Comparison of ENCODE assay signal across 9 cellular contexts in the genomic region with DNA sequence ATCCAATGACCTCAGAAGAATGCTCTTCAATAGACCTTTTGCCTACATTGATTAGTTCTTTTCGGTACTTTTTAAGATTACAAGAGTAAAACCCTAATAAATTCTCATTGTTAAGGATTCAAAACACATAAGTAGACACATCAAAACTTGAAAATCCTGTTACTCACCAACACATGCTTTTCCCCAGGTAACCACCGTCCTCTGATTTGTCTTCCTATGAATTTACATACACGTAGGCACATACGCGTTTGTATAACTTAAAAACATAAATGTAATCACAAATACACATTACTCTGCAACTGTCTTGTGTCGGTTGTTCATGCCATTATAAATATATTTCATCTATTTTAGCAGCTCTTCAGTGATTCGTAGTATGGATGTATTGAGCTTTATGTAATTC. TPM values are rescaled to one million over a fixed set of nuclear protein-coding genes. Genes with fewer than 3 reads are reported as not detected.
DNase-seq lines count a peak whose midpoint lies in the region; ATAC-seq, FAIRE-seq and TF ChIP-seq lines count a peak whose summit lies in the region.
"Had no signal": no experiment of that assay in that cellular context is flagged by ENCODE, and none has a peak within 500 bp of the region (broad histone marks: within the 10 kb centered on the region; RNA-seq: fewer than 3 reads in every experiment).

No MANE protein-coding gene starts in this region.

- peak overlapping the region; percentile 91 to 97 for H3K27ac Mint-ChIP-seq in natural killer cell

- peak overlapping the region; percentile 88 for H3K4me2 ChIP-seq in BLaER1

- peaks cover 24 to 27% of the 10 kb centered on the region in 2 donors for H3K27me3 Mint-ChIP-seq in natural killer cell (ENCODE audit: low read depth in 2 of 2)

- H3K9me3 ChIP-seq in BLaER1: peaks cover 8% of the 10 kb centered on the region; the same call in 1 of the 2 replicates

- no peaks in the 10 kb centered on the region for H3K36me3 ChIP-seq in BLaER1

- intact Hi-C loops in natural killer cell (cut with micrococcal nuclease): no loop called here

- H3K4me1 Mint-ChIP-seq in natural killer cell: peaks cover 30 to 32% of the 10 kb centered on the region in 2 donors

- in situ Hi-C loops in KBM-7 (cut with MboI; ENCODE audit: low pct_unique_long_range_greater_than_20kb, low sequenced_read_pairs): no loop called here

- H3K27ac ChIP-seq in BLaER1: no peak overlapping the region

- peaks cover 19% of the 10 kb centered on the region for H3K4me1 ChIP-seq in BLaER1

- H3K4me3 ChIP-seq in BLaER1: peak overlapping the region; percentile 84

- H3K9ac ChIP-seq in BLaER1: no peak overlapping the region

- no peak for FAIRE-seq in RCC 7860 (lab: Jason Lieb, UNC)
- FAIRE-seq: TTC549 had no signal

- no peaks in the 10 kb centered on the region for H3K36me3 Mint-ChIP-seq in natural killer cell

- H3K9me3 Mint-ChIP-seq in natural killer cell: peaks cover 2 to 3% of the 10 kb centered on the region in 2 donors

- H3K4me3 Mint-ChIP-seq in natural killer cell: peak overlapping the region; percentile 97

- H3K27me3 ChIP-seq in BLaER1: no peaks in the 10 kb centered on the region

- peak; percentile 14 for DNase-seq in KBM-7
- peak; percentile 10 for DNase-seq in cerebellum (ENCODE audit: low spot score)
- no peak for DNase-seq in natural killer cell
- no peak for DNase-seq in NCI-H524 treated with DMSO at 0.1 percent for 48 hours (lab: John Stamatoyannopoulos, UW)
- no peak for DNase-seq in RCC 7860 (ENCODE audit: low spot score)

- TF ChIP-seq CTCF in natural killer cell (IDR thresholded peaks at IDR 0.05): no peak

- ATAC-seq in natural killer cell: no peak
- no peak for ATAC-seq in HG03460 (IDR thresholded peaks at IDR 0.05; ENCODE audit: unreplicated experiment)
- ATAC-seq in GM18517 (IDR thresholded peaks at IDR 0.05; ENCODE audit: unreplicated experiment): no peak

- H4K20me1 ChIP-seq in BLaER1: peaks cover 28% of the 10 kb centered on the region

RNA-seq across cellular contexts. Expression of a gene that starts 0.9 kb away (rescaled TPM):
- 91.3 TPM for total RNA-seq in cerebellum
- total RNA-seq in natural killer cell: 10 to 100 TPM; 34.2 to 40.9 (median 35.7) TPM

RNA-seq across cellular contexts. Expression of a gene that starts 22.4 kb away (rescaled TPM):
- 7.0 TPM for total RNA-seq in cerebellum
- 1 to 10 TPM in 1 of 3 donors, not detected in 2; 1.1 TPM for total RNA-seq in natural killer cell

Comparison
In these comparisons a context has a peak if more than half of its experiments do, and no peak if none do; other contexts are left out.
1. DNase-seq: peak in KBM-7 (single experiment) and cerebellum (single experiment); none in natural killer cell (single experiment), NCI-H524 treated with DMSO at 0.1 percent for 48 hours (single experiment) and RCC 7860 (single experiment).